Comparison of ENCODE assay signal across 8 cellular contexts in the genomic region with DNA sequence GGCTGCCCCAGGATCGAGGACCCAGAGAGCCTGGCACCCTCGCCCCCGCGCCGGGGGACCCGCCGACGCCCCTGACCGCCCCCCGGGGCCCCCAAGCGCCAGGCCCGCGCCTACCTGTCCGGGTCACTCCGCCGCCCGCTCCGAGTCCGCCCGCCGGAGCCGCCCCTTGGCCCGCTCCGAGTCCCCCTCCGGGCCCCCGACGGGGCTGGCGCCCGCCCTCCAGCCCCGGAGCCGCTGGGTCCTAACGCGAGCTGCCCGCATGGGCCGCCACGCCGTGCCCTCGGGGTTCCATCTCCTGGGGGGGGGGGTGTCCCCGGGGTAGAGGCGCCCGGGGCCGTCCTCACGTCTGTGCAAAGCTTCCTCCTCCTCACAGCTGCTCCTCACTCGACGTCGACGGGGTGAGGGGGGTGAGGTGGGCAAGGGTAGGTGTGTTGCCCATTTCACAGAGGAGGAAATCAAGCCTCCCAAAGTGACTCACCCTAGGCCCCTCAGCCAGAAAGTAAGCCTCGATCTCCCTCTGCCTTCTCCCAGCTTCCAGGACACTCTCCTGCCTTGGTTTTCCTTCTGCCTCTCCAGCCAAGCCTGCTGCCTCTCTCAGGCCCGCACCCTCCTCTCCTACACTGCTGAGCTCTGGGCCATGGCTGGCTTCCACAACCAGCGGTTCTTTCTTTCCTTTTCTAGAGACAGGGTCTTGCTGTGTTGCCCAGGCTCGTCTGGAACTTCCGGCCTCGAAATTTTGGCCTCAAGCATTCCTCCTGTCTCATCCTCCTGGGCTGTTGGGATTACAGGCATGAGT. TPM values are rescaled to one million over a fixed set of nuclear protein-coding genes. Genes with fewer than 3 reads are reported as not detected.
DNase-seq lines count a peak whose midpoint lies in the region; ATAC-seq and TF ChIP-seq lines count a peak whose summit lies in the region.

A gene with protein sequence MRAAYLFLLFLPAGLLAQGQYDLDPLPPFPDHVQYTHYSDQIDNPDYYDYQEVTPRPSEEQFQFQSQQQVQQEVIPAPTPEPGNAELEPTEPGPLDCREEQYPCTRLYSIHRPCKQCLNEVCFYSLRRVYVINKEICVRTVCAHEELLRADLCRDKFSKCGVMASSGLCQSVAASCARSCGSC (minus strand): TSS at position 148 of the 796 bp plus-strand sequence. CDS start 2,347 bp downstream, outside the sequence.

- H3K9me3 ChIP-seq in esophagus squamous epithelium: no peaks in the 10 kb centered on the region
- H3K9me3 ChIP-seq in parathyroid adenoma (ENCODE audit: control insufficient read depth, low read length): no peaks in the 10 kb centered on the region

- no peaks in the 10 kb centered on the region for H3K79me2 ChIP-seq in parathyroid adenoma

- H2AFZ ChIP-seq in parathyroid adenoma: peak within 1 kb of the TSS; percentile 46

- intact Hi-C loops in esophagus squamous epithelium (cut with DNase I): no loop called here

- no peak for TF ChIP-seq POLR2A in esophagus squamous epithelium (IDR thresholded peaks at IDR 0.05)

- H3K4me1 ChIP-seq in esophagus squamous epithelium (peaks cover 16 to 67% (median 25%) of the 10 kb centered on the region in 3 donors), parathyroid adenoma (no peaks in the 10 kb centered on the region)

- H3K4me3 ChIP-seq in esophagus squamous epithelium: peak within 1 kb of the TSS; percentile 35 to 73 (median 46)
- H3K4me3 ChIP-seq in parathyroid adenoma (ENCODE audit: low read depth, low read length): peak within 1 kb of the TSS; percentile 17

- H3K9ac ChIP-seq in parathyroid adenoma: no peak within 1 kb of the TSS

- H3K27ac ChIP-seq in esophagus squamous epithelium (peak within 1 kb of the TSS; percentile 30 to 78 (median 69)), parathyroid adenoma (no peak within 1 kb of the TSS)

- ATAC-seq in GM21529 (IDR thresholded peaks at IDR 0.05; ENCODE audit: unreplicated experiment): no peak
- no peak for ATAC-seq in HG02840 (IDR thresholded peaks at IDR 0.05; ENCODE audit: low FRiP score, unreplicated experiment)

- peak; percentile 37 for DNase-seq in DMS53 (lab: John Stamatoyannopoulos, UW)
- peak; percentile 65 for DNase-seq in RPMI7951 (ENCODE audit: low read depth)
- DNase-seq in esophagus squamous epithelium (lab: John Stamatoyannopoulos, UW): no peak
- DNase-seq in SIG-M5 treated with dmso at 0.1 percent for 504 hours (lab: John Stamatoyannopoulos, UW; ENCODE audit: unreplicated experiment): no peak
- DNase-seq in NCI-H524 treated with DMSO at 0.1 percent for 48 hours (lab: John Stamatoyannopoulos, UW): no peak

- H3K27me3 ChIP-seq in esophagus squamous epithelium: peaks cover 0 to 31% (median 0%) of the 10 kb centered on the region in 4 donors
- H3K27me3 ChIP-seq in parathyroid adenoma (ENCODE audit: control insufficient read depth, insufficient read depth, low read length): no peaks in the 10 kb centered on the region

- TF ChIP-seq CTCF in esophagus squamous epithelium (IDR thresholded peaks at IDR 0.05): no peak
- TF ChIP-seq CTCF in parathyroid adenoma (IDR thresholded peaks at IDR 0.05): no peak

- WGBS in esophagus squamous epithelium, 2 donors: 24 to 35% methylated on average over 6 of the region's 53 CpGs

- peak within 1 kb of the TSS; percentile 51 for H3K4me2 ChIP-seq in parathyroid adenoma (ENCODE audit: low read length)

- H3K36me3 ChIP-seq in esophagus squamous epithelium (peaks cover 0 to 2% (median 0%) of the 10 kb centered on the region in 3 donors), parathyroid adenoma (ENCODE audit: control insufficient read depth, insufficient read depth, low read length) (no peaks in the 10 kb centered on the region)

RNA-seq across cellular contexts. Expression of the gene that starts here (rescaled TPM):
- total RNA-seq in RPMI7951 (2014; rRNA removed; shearing (Covaris generic)): 14.5 and 16.9 TPM in 2 replicates
- total RNA-seq in esophagus squamous epithelium: 10 to 100 TPM in 1 of 4 donors, 1 to 10 TPM in 1, under 1 TPM in 1, not detected in 1; 0.70 to 10.5 (median 4.2) TPM

Comparison
In these comparisons a context has a peak if more than half of its experiments do, and no peak if none do; other contexts are left out.
1. DNase-seq: peak in DMS53 (single experiment) and RPMI7951 (single experiment); none in esophagus squamous epithelium (single experiment), SIG-M5 treated with dmso at 0.1 percent for 504 hours (single experiment) and NCI-H524 treated with DMSO at 0.1 percent for 48 hours (single experiment).